ENCODE assay signal across 1 cellular context in genomic region chr2:25032901-25033300, GRCh38.
TF ChIP-seq lines count a peak whose summit lies in the region.

No MANE protein-coding gene starts in this region.

TF ChIP-seq in GM23338, 12 proteins besides CTCF, POLR2A, EP300 and RAD21 (continued from another document):
- TF ChIP-seq ZNF462 (CRISPR knock-in tag; IDR thresholded peaks at IDR 0.05): no peak
- TF ChIP-seq REST (IDR thresholded peaks at IDR 0.05; ENCODE audit: unreplicated experiment): no peak
- no peak for TF ChIP-seq CREB1 (CRISPR knock-in tag; IDR thresholded peaks at IDR 0.05; ENCODE audit: low read depth)
- no peak for TF ChIP-seq JUNB (IDR thresholded peaks at IDR 0.05; ENCODE audit: unreplicated experiment)
- TF ChIP-seq EZH2phosphoT487 (IDR thresholded peaks at IDR 0.05; ENCODE audit: unreplicated experiment): no peak
- TF ChIP-seq STAT1 (IDR thresholded peaks at IDR 0.05; ENCODE audit: unreplicated experiment): no peak
- no peak for TF ChIP-seq NANOG (IDR thresholded peaks at IDR 0.05; ENCODE audit: borderline replicate concordance)
- TF ChIP-seq ZNF114 (CRISPR knock-in tag; IDR thresholded peaks at IDR 0.05): no peak
